In the genomic region with DNA sequence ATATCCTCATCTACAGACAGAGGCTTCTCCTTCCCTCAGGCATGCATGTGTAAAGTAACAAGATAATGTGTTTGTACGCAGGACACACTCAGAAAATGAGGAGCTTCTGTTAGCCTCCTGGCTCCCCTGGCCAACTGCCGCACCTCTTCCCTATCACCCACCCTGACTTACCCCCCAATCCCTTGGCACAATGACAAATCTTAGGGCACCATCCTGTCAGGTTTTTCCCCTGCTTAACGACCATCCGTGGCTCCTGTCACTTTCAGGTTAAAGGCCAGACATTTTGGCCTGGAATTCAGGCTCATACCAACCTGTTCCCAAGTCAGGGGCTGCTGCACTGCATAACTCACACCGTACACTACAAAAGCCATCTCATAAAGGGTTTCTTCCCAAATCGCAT, we compare ENCODE assay signal across 2 cellular contexts.
TF ChIP-seq lines count a peak whose summit lies in the region.

No MANE protein-coding gene starts in this region.

TF ChIP-seq in liver, 16 proteins besides CTCF, POLR2A, EP300 and RAD21:
- TF ChIP-seq JUND (IDR thresholded peaks at IDR 0.05) (no peak), FOXA2 (IDR thresholded peaks at IDR 0.05) (no peak), HNF4A (conservative IDR thresholded peaks at IDR 0.05) (no peak), GABPA (IDR thresholded peaks at IDR 0.05 in 1 of 2, conservative IDR thresholded peaks at IDR 0.05 in 1 of 2) (no peak), TAF1 (conservative IDR thresholded peaks at IDR 0.05) (no peak), ZBTB33 (IDR thresholded peaks at IDR 0.05) (no peak), REST (IDR thresholded peaks at IDR 0.05) (no peak), EGR1 (IDR thresholded peaks at IDR 0.05; ENCODE audit: low read depth in 2 of 2) (no peak), SP1 (IDR thresholded peaks at IDR 0.05) (no peak), NR2F2 (IDR thresholded peaks at IDR 0.05) (no peak), FOXA1 (IDR thresholded peaks at IDR 0.05) (no peak), HNF4G (IDR thresholded peaks at IDR 0.05) (no peak), YY1 (IDR thresholded peaks at IDR 0.05) (no peak), RXRA (IDR thresholded peaks at IDR 0.05) (no peak), ATF3 (IDR thresholded peaks at IDR 0.05) (no peak)
- TF ChIP-seq, protein P1, sequence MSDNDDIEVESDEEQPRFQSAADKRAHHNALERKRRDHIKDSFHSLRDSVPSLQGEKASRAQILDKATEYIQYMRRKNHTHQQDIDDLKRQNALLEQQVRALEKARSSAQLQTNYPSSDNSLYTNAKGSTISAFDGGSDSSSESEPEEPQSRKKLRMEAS (IDR thresholded peaks at IDR 0.05) = no peak
TF ChIP-seq in liver: peak in this region for 0.

TF ChIP-seq in HepG2, 621 proteins besides CTCF, POLR2A, EP300 and RAD21:
- no peak for TF ChIP-seq ZKSCAN1 (IDR thresholded peaks at IDR 0.05; ENCODE audit: low read length)
- no peak for TF ChIP-seq MLX (CRISPR knock-in tag; IDR thresholded peaks at IDR 0.05)
- no peak for TF ChIP-seq CCAR2 (optimal IDR thresholded peaks at IDR 0.05; ENCODE audit: low read depth, low read length)
- TF ChIP-seq ZNF615 (CRISPR knock-in tag; IDR thresholded peaks at IDR 0.05; ENCODE audit: borderline replicate concordance) = no peak
- TF ChIP-seq, protein P2, sequence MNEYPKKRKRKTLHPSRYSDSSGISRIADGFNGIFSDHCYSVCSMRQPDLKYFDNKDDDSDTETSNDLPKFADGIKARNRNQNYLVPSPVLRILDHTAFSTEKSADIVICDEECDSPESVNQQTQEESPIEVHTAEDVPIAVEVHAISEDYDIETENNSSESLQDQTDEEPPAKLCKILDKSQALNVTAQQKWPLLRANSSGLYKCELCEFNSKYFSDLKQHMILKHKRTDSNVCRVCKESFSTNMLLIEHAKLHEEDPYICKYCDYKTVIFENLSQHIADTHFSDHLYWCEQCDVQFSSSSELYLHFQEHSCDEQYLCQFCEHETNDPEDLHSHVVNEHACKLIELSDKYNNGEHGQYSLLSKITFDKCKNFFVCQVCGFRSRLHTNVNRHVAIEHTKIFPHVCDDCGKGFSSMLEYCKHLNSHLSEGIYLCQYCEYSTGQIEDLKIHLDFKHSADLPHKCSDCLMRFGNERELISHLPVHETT (CRISPR knock-in tag; conservative IDR thresholded peaks at IDR 0.05) = no peak
- no peak for TF ChIP-seq KDM5B (CRISPR knock-in tag; IDR thresholded peaks at IDR 0.05; ENCODE audit: borderline replicate concordance)
- no peak for TF ChIP-seq RFXANK (CRISPR knock-in tag; IDR thresholded peaks at IDR 0.05)
- TF ChIP-seq ZBTB1 (CRISPR knock-in tag; IDR thresholded peaks at IDR 0.05; ENCODE audit: borderline replicate concordance) = no peak
- TF ChIP-seq, protein P3, sequence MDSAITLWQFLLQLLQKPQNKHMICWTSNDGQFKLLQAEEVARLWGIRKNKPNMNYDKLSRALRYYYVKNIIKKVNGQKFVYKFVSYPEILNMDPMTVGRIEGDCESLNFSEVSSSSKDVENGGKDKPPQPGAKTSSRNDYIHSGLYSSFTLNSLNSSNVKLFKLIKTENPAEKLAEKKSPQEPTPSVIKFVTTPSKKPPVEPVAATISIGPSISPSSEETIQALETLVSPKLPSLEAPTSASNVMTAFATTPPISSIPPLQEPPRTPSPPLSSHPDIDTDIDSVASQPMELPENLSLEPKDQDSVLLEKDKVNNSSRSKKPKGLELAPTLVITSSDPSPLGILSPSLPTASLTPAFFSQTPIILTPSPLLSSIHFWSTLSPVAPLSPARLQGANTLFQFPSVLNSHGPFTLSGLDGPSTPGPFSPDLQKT (CRISPR knock-in tag; IDR thresholded peaks at IDR 0.05; ENCODE audit: borderline replicate concordance) = no peak
- no peak for TF ChIP-seq YY1 (IDR thresholded peaks at IDR 0.05; ENCODE audit: insufficient read depth, insufficient replicate concordance, low read depth, low read length)
- no peak for TF ChIP-seq SP4 (CRISPR knock-in tag; IDR thresholded peaks at IDR 0.05)
- TF ChIP-seq ZNF549 (CRISPR knock-in tag; IDR thresholded peaks at IDR 0.05) = no peak
